In the genomic region with DNA sequence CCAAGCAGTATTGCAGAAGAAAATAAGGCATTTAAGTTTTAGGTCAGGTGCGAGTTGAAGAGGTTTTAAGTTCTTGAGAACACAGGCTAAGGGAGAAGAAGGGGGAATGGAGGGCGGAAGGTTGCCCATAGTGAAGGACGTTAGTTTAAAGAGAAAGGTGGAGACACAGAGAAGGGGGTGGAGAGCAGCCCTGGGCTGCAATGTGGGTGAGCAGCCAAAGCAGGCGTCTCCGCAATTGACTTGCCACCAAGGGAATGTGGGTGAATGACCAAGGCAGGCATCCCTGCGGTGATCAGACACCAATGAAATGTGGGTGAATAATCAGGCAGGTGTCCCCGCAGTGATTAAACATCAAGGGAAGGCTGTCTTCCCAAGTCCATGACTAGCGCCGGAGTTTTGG, we compare ENCODE assay signal across 7 cellular contexts. TPM values are rescaled to one million over a fixed set of nuclear protein-coding genes. Genes with fewer than 3 reads are reported as not detected.
"Had no signal": no experiment of that assay in that cellular context is flagged by ENCODE, and none has a peak within 500 bp of the region (broad histone marks: within the 10 kb centered on the region; RNA-seq: fewer than 3 reads in every experiment).

No MANE protein-coding gene starts in this region.

RNA-seq across cellular contexts. Expression of a gene that starts 12.8 kb away (rescaled TPM):
- total RNA-seq: activated B cell treated with CpG ODN at 0.5 μM for 24 hours; activated CD4-positive, alpha-beta memory T cell treated with anti-CD3 and anti-CD28 coated beads for 36 hours; activated naive CD4-positive, alpha-beta T cell treated with anti-CD3 and anti-CD28 coated beads for 36 hours; activated naive CD4-positive, alpha-beta T cell treated with anti-CD3 and anti-CD28 coated beads, Interleukin-2, amount 50 U/mL, for 72 hours; activated T-cell treated with anti-CD3 and anti-CD28 coated beads, Interleukin-2, amount 50 U/mL, for 4 hours; activated T-helper 1 cell treated with anti-CD3 and anti-CD28 coated beads, Interleukin-12 subunit alpha, Interleukin-12 subunit beta, Interleukin-2, Interleukin-4 antibody, amounts not matched to agents 30 ng/mL and 10 ng/mL and 1 ng/mL, durations not matched to agents 14 hours and 24 hours and 36 hours; OCI-LY7 had no signal
